9 cellular contexts compared by ENCODE assay signal in the genomic region with DNA sequence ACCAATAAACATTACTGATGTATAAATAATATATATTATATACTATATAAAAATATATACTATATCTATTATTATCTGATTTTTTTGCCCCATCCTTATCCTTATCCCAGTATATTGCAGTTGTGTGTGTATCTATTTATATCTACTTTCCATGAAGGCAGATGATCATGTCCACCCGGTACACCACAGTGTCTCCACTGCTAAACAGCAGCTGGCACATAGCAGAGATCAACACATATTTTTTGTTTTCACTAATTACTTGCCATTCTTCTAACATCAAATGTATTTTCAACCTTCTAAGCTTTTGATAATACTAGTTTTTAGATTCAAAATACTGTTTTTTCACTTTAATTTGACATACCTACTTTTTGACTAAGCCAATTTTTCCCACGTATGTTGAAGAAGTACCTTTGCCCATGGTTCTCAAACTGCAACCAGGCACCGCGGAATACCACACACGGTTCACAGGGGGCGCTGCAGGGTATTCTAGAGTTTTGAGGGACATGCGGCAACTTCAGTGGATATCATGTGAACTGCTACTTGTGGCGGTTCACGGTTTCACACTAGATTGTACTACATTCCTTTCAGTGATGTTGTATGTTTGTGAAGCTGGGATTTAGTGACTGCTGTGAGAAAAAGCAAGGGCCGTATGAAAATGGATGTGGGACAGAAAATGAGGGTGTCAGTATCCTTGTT.
DNase-seq lines count a peak whose midpoint lies in the region; ATAC-seq and TF ChIP-seq lines count a peak whose summit lies in the region.
"Had no signal": no experiment of that assay in that cellular context is flagged by ENCODE, and none has a peak within 500 bp of the region (broad histone marks: within the 10 kb centered on the region; RNA-seq: fewer than 3 reads in every experiment).

No MANE protein-coding gene starts in this region.

- H3K36me3 ChIP-seq in OCI-LY3 (replicated peaks; ENCODE audit: low read depth, low read length) (no peaks in the 10 kb centered on the region), heart right ventricle (no peaks in the 10 kb centered on the region), sigmoid colon (no peaks in the 10 kb centered on the region), vagina (no peaks in the 10 kb centered on the region)

- ATAC-seq in HG02759 (IDR thresholded peaks at IDR 0.05; ENCODE audit: unreplicated experiment): peak; percentile 95
- ATAC-seq in heart right ventricle: peak in 1 of 8 donors; percentile 43
- peak; percentile 31 for ATAC-seq in stimulated activated effector memory CD8-positive, alpha-beta T cell treated with anti-CD3 and anti-CD28 coated beads, Interleukin-12 subunit alpha, Interleukin-12 subunit beta, amount 100 ng/mL, for 72 hours

- no peak overlapping the region for H3K27ac ChIP-seq in OCI-LY3 (ENCODE audit: low read length)
- H3K27ac ChIP-seq in heart right ventricle: no peak overlapping the region
- no peak overlapping the region for H3K27ac ChIP-seq in sigmoid colon
- no peak overlapping the region for H3K27ac ChIP-seq in vagina

- no peak overlapping the region for H3K27ac Mint-ChIP-seq in activated naive CD4-positive, alpha-beta T cell treated with anti-CD3 and anti-CD28 coated beads for 36 hours
- H3K27ac Mint-ChIP-seq in stimulated activated effector memory CD8-positive, alpha-beta T cell treated with anti-CD3 and anti-CD28 coated beads, Interleukin-12 subunit alpha, Interleukin-12 subunit beta, amount 100 ng/mL, for 72 hours: no peak overlapping the region
- H3K27ac Mint-ChIP-seq: activated naive CD8-positive, alpha-beta T cell treated with anti-CD3 and anti-CD28 coated beads, Interleukin-2, amount 10 ng/mL, durations not matched to agents 7 days and 5 days had no signal

- H3K9ac ChIP-seq in OCI-LY3 (ENCODE audit: low read length): no peak overlapping the region

- H4K20me1 ChIP-seq in OCI-LY3 (ENCODE audit: insufficient read depth, low read length): no peaks in the 10 kb centered on the region

- no peaks in the 10 kb centered on the region for H3K9me3 ChIP-seq in OCI-LY3 (ENCODE audit: insufficient read depth, low read length)
- peaks cover 0 to 5% (median 0%) of the 10 kb centered on the region in 11 donors for H3K9me3 ChIP-seq in heart right ventricle
- no peaks in the 10 kb centered on the region for H3K9me3 ChIP-seq in sigmoid colon
- H3K9me3 ChIP-seq in vagina: no peaks in the 10 kb centered on the region

- no peaks in the 10 kb centered on the region for H3K9me3 Mint-ChIP-seq in activated naive CD4-positive, alpha-beta T cell treated with anti-CD3 and anti-CD28 coated beads for 36 hours
- peaks cover 4% of the 10 kb centered on the region for H3K9me3 Mint-ChIP-seq in stimulated activated effector memory CD8-positive, alpha-beta T cell treated with anti-CD3 and anti-CD28 coated beads, Interleukin-12 subunit alpha, Interleukin-12 subunit beta, amount 100 ng/mL, for 72 hours
- H3K9me3 Mint-ChIP-seq: activated naive CD8-positive, alpha-beta T cell treated with anti-CD3 and anti-CD28 coated beads, Interleukin-2, amount 10 ng/mL, durations not matched to agents 7 days and 5 days had no signal

- no peaks in the 10 kb centered on the region for H3K27me3 Mint-ChIP-seq in activated naive CD4-positive, alpha-beta T cell treated with anti-CD3 and anti-CD28 coated beads for 36 hours (ENCODE audit: low read depth)
- H3K27me3 Mint-ChIP-seq: activated naive CD8-positive, alpha-beta T cell treated with anti-CD3 and anti-CD28 coated beads, Interleukin-2, amount 10 ng/mL, durations not matched to agents 7 days and 5 days had no signal

- H3K4me1 ChIP-seq in OCI-LY3 (ENCODE audit: low read length): no peaks in the 10 kb centered on the region
- H3K4me1 ChIP-seq in heart right ventricle: no peaks in the 10 kb centered on the region
- no peaks in the 10 kb centered on the region for H3K4me1 ChIP-seq in sigmoid colon
- no peaks in the 10 kb centered on the region for H3K4me1 ChIP-seq in vagina

- TF ChIP-seq EP300 in sigmoid colon (IDR thresholded peaks at IDR 0.05): no peak

- intact Hi-C loops in activated naive CD4-positive, alpha-beta T cell treated with anti-CD3 and anti-CD28 coated beads for 36 hours (cut with micrococcal nuclease): loop anchor here (1.0 kb wide), 1 partner anchor 345 kb away; no protein-coding TSS in a partner anchor
- intact Hi-C loops in heart right ventricle (cut with DNase I) (no loop called here), sigmoid colon (cut with DNase I) (no loop called here), vagina (cut with DNase I) (no loop called here)

- no peaks in the 10 kb centered on the region for H3K36me3 Mint-ChIP-seq in activated naive CD4-positive, alpha-beta T cell treated with anti-CD3 and anti-CD28 coated beads for 36 hours (ENCODE audit: low read depth)
- no peaks in the 10 kb centered on the region for H3K36me3 Mint-ChIP-seq in stimulated activated effector memory CD8-positive, alpha-beta T cell treated with anti-CD3 and anti-CD28 coated beads, Interleukin-12 subunit alpha, Interleukin-12 subunit beta, amount 100 ng/mL, for 72 hours
- H3K36me3 Mint-ChIP-seq: activated naive CD8-positive, alpha-beta T cell treated with anti-CD3 and anti-CD28 coated beads, Interleukin-2, amount 10 ng/mL, durations not matched to agents 7 days and 5 days had no signal

- no peak overlapping the region for H3K4me3 Mint-ChIP-seq in activated naive CD4-positive, alpha-beta T cell treated with anti-CD3 and anti-CD28 coated beads for 36 hours
- no peak overlapping the region for H3K4me3 Mint-ChIP-seq in stimulated activated effector memory CD8-positive, alpha-beta T cell treated with anti-CD3 and anti-CD28 coated beads, Interleukin-12 subunit alpha, Interleukin-12 subunit beta, amount 100 ng/mL, for 72 hours
- H3K4me3 Mint-ChIP-seq: activated naive CD8-positive, alpha-beta T cell treated with anti-CD3 and anti-CD28 coated beads, Interleukin-2, amount 10 ng/mL, durations not matched to agents 7 days and 5 days had no signal

- no peaks in the 10 kb centered on the region for H3K79me2 ChIP-seq in OCI-LY3 (ENCODE audit: low read length)

- H3K27me3 ChIP-seq in OCI-LY3 (ENCODE audit: low read depth, low read length) (no peaks in the 10 kb centered on the region), heart right ventricle (no peaks in the 10 kb centered on the region), sigmoid colon (no peaks in the 10 kb centered on the region), vagina (no peaks in the 10 kb centered on the region)

- 22% methylated on average over 10 of the region's 10 CpGs for WGBS in heart right ventricle, 2 donors
- WGBS in sigmoid colon, 2 donors: 21 to 31% methylated on average over 10 of the region's 10 CpGs

- DNase-seq in activated naive CD4-positive, alpha-beta T cell treated with anti-CD3 and anti-CD28 coated beads for 36 hours: peak; percentile 42
- no peak for DNase-seq in activated naive CD4-positive, alpha-beta T cell (lab: John Stamatoyannopoulos, UW)
- DNase-seq in heart right ventricle (peak; percentile 6 to 15), sigmoid colon (no peak), vagina (ENCODE audit: extremely low spot score in 2 of 2) (no peak)
- peak in 1 of 2 donors; percentile 49 for DNase-seq in stimulated activated effector memory CD8-positive, alpha-beta T cell treated with anti-CD3 and anti-CD28 coated beads, Interleukin-12 subunit alpha, Interleukin-12 subunit beta, amount 100 ng/mL, for 72 hours (ENCODE audit: low spot score in 2 of 2)
- DNase-seq: activated naive CD8-positive, alpha-beta T cell treated with anti-CD3 and anti-CD28 coated beads, Interleukin-2, amount 10 ng/mL, durations not matched to agents 7 days and 5 days had no signal

- TF ChIP-seq POLR2A in sigmoid colon (IDR thresholded peaks at IDR 0.05) (no peak), vagina (IDR thresholded peaks at IDR 0.05) (no peak)

- H3K4me3 ChIP-seq in OCI-LY3 (ENCODE audit: low read length): no peak overlapping the region
- no peak overlapping the region for H3K4me3 ChIP-seq in heart right ventricle
- no peak overlapping the region for H3K4me3 ChIP-seq in sigmoid colon
- H3K4me3 ChIP-seq in vagina: no peak overlapping the region

- TF ChIP-seq CTCF in OCI-LY3 (IDR thresholded peaks at IDR 0.05; ENCODE audit: low read depth, low read length): peak; percentile 62
- TF ChIP-seq CTCF in heart right ventricle (IDR thresholded peaks at IDR 0.05): peak in 7 of 9 donors; percentile 36 to 50 (median 46)
- peak in 1 of 4 experiments; percentile 13 for TF ChIP-seq CTCF in sigmoid colon (IDR thresholded peaks at IDR 0.05)
- TF ChIP-seq CTCF in vagina (IDR thresholded peaks at IDR 0.05): peak in 1 of 3 experiments; percentile 24

- no peak overlapping the region for H3K4me2 ChIP-seq in OCI-LY3 (ENCODE audit: low read length)

- H3K4me1 Mint-ChIP-seq in activated naive CD4-positive, alpha-beta T cell treated with anti-CD3 and anti-CD28 coated beads for 36 hours (ENCODE audit: low read depth): no peaks in the 10 kb centered on the region
- no peaks in the 10 kb centered on the region for H3K4me1 Mint-ChIP-seq in stimulated activated effector memory CD8-positive, alpha-beta T cell treated with anti-CD3 and anti-CD28 coated beads, Interleukin-12 subunit alpha, Interleukin-12 subunit beta, amount 100 ng/mL, for 72 hours
- H3K4me1 Mint-ChIP-seq: activated naive CD8-positive, alpha-beta T cell treated with anti-CD3 and anti-CD28 coated beads, Interleukin-2, amount 10 ng/mL, durations not matched to agents 7 days and 5 days had no signal

- CTCF ChIA-PET in activated naive CD4-positive, alpha-beta T cell treated with anti-CD3 and anti-CD28 coated beads for 36 hours (lab: Charles Lee): interaction anchor here (0.7 to 1.0 kb wide), 2 partner anchors 14 to 34 kb away, joined by 3 read pairs; no protein-coding TSS in a partner anchor

- H2AFZ ChIP-seq in OCI-LY3 (ENCODE audit: low read depth, low read length): no peak overlapping the region

Comparison
In these comparisons a context has a peak if more than half of its experiments do, and no peak if none do; other contexts are left out.
1. DNase-seq: peak in activated naive CD4-positive, alpha-beta T cell treated with anti-CD3 and anti-CD28 coated beads for 36 hours (single experiment) and heart right ventricle (2 of 2); none in activated naive CD4-positive, alpha-beta T cell (0 of 4), sigmoid colon (single experiment) and vagina (0 of 2).